18 cellular contexts compared by ENCODE assay signal in genomic region chr11:868802-869201, GRCh38. TPM values are rescaled to one million over a fixed set of nuclear protein-coding genes. Genes with fewer than 3 reads are reported as not detected.
DNase-seq lines count a peak whose midpoint lies in the region; ATAC-seq, FAIRE-seq and TF ChIP-seq lines count a peak whose summit lies in the region.
"Had no signal": no experiment of that assay in that cellular context is flagged by ENCODE, and none has a peak within 500 bp of the region (broad histone marks: within the 10 kb centered on the region; RNA-seq: fewer than 3 reads in every experiment).

No MANE protein-coding gene starts in this region.

- TF ChIP-seq EP300 in HepG2 (IDR thresholded peaks at IDR 0.05; ENCODE audit: low read depth in 2 of 2, low read length in 2 of 2) (no peak), HepG2 (CRISPR knock-in tag; IDR thresholded peaks at IDR 0.05; ENCODE audit: borderline replicate concordance) (no peak)

- TF ChIP-seq CTCF in HepG2 (CRISPR knock-in tag; IDR thresholded peaks at IDR 0.05) (no peak), right lobe of liver (IDR thresholded peaks at IDR 0.05) (no peak), IMR-90 (conservative IDR thresholded peaks at IDR 0.05; ENCODE audit: low read depth, low read length) (no peak)

- TF ChIP-seq RAD21 in HepG2 (CRISPR knock-in tag; IDR thresholded peaks at IDR 0.05) (no peak), IMR-90 (IDR thresholded peaks at IDR 0.05; ENCODE audit: low read length) (no peak)

- peak overlapping the region; percentile 42 for H2AK9ac ChIP-seq in IMR-90 (replicated peaks; ENCODE audit: low read depth, low read length, poor library complexity)

- H2BK15ac ChIP-seq in IMR-90 (ENCODE audit: low read depth, low read length) (no peak overlapping the region), neuronal stem cell (ENCODE audit: low read length) (no peak overlapping the region)

- H3K9me1 ChIP-seq in IMR-90 (ENCODE audit: insufficient read depth, low read length), result peaks cover 3% of the 10 kb centered on the region; the same call in 1 of the 2 replicates

- no peak overlapping the region for H3K27ac ChIP-seq in HepG2 (ENCODE audit: extremely low read length, insufficient read depth, low read length)
- H3K27ac ChIP-seq in right lobe of liver, result no peak overlapping the region
- H3K27ac ChIP-seq in IMR-90 (ENCODE audit: insufficient read depth, low read length), result no peak overlapping the region
- H3K27ac ChIP-seq in neuronal stem cell (replicated peaks; ENCODE audit: low read length), result no peak overlapping the region
- H3K27ac ChIP-seq: C4-2B had no signal

- H3K23ac ChIP-seq in IMR-90 (ENCODE audit: low read depth, low read length) (no peak overlapping the region), neuronal stem cell (ENCODE audit: low read depth, low read length, poor library complexity) (no peak overlapping the region)

- no peak for TF ChIP-seq POLR2A in HepG2 (IDR thresholded peaks at IDR 0.05; ENCODE audit: insufficient read depth in 1 of 2, low read depth in 2 of 2, low read length in 2 of 2)
- TF ChIP-seq POLR2A in right lobe of liver (IDR thresholded peaks at IDR 0.05), result no peak
- TF ChIP-seq POLR2A in IMR-90 (IDR thresholded peaks at IDR 0.05; ENCODE audit: low read depth, low read length), result no peak; the same call in 1 of the 2 replicates

- no peak overlapping the region for H2BK120ac ChIP-seq in IMR-90 (ENCODE audit: low read depth, low read length)
- H2BK120ac ChIP-seq in neuronal stem cell (ENCODE audit: low read depth, low read length), result no peak overlapping the region

- ATAC-seq in HepG2 (no peak), right lobe of liver (no peak), IMR-90 (ENCODE audit: low read depth) (no peak), Right ventricle myocardium inferior (no peak)
- ATAC-seq: HCT116 had no signal

- 0 out of 2 replicates have a peak, but pooled peaks cover 8% of the 10 kb centered on the region for H3K4me1 ChIP-seq in HepG2 (ENCODE audit: insufficient read depth, low read length)
- no peaks in the 10 kb centered on the region for H3K4me1 ChIP-seq in right lobe of liver
- H3K4me1 ChIP-seq in IMR-90 (ENCODE audit: control insufficient read depth, insufficient read depth, low read length), result no peaks in the 10 kb centered on the region; the same call in 1 of the 2 replicates
- peaks cover 0 to 4% of the 10 kb centered on the region in 2 donors for H3K4me1 ChIP-seq in neuronal stem cell (ENCODE audit: control insufficient read depth in 2 of 2, insufficient read depth in 1 of 2, low read depth in 1 of 2, low read length in 2 of 2)
- H3K4me1 ChIP-seq: BE2C, Caco-2 had no signal

- H3K36me3 ChIP-seq in HepG2 (replicated peaks in 1 of 2; ENCODE audit: control insufficient read depth in 1 of 2, insufficient read depth in 2 of 2, low read length in 2 of 2) (peaks cover under 1 to 6% of the 10 kb centered on the region in 2 experiments; a peak in 2 of 5 replicates), right lobe of liver (no peaks in the 10 kb centered on the region), IMR-90 (ENCODE audit: control insufficient read depth, insufficient read depth, low read length) (peaks cover 24% of the 10 kb centered on the region; the same call in 1 of the 2 replicates), neuronal stem cell (replicated peaks in 1 of 2; ENCODE audit: control insufficient read depth in 2 of 2, insufficient read depth in 2 of 2, low read length in 2 of 2) (peaks cover 4 to 36% of the 10 kb centered on the region in 2 donors)
- H3K36me3 ChIP-seq: BE2C had no signal

- H3K4me2 ChIP-seq in HepG2 (ENCODE audit: low read depth, low read length) (no peak overlapping the region), IMR-90 (ENCODE audit: low read depth, low read length) (no peak overlapping the region), neuronal stem cell (ENCODE audit: insufficient read depth, low read length, poor library complexity, severe bottlenecking) (no peak overlapping the region)

- no peak overlapping the region for H3K14ac ChIP-seq in IMR-90 (replicated peaks; ENCODE audit: low read depth, low read length)
- H3K14ac ChIP-seq in neuronal stem cell (ENCODE audit: low read length), result no peak overlapping the region

- H4K20me1 ChIP-seq in HepG2 (ENCODE audit: insufficient read depth, low read length) (no peaks in the 10 kb centered on the region), IMR-90 (ENCODE audit: insufficient read depth, low read length) (peaks cover 26% of the 10 kb centered on the region)

- H3K9ac ChIP-seq in HepG2 (ENCODE audit: insufficient read depth, low read depth, low read length) (no peak overlapping the region), IMR-90 (ENCODE audit: low read depth, low read length) (no peak overlapping the region), neuronal stem cell (ENCODE audit: low read depth, low read length, poor library complexity) (no peak overlapping the region)

- H3K18ac ChIP-seq in IMR-90 (ENCODE audit: low read depth, low read length) (no peak overlapping the region), neuronal stem cell (ENCODE audit: low read length) (no peak overlapping the region)

- DNase-seq in HepG2 (ENCODE audit: low spot score), result no peak
- DNase-seq in right lobe of liver, result no peak
- DNase-seq in IMR-90, result no peak
- no peak for DNase-seq in neuronal stem cell (ENCODE audit: low spot score)
- no peak for DNase-seq in posterior cingulate gyrus
- DNase-seq in Right ventricle myocardium inferior (ENCODE audit: missing footprints), result no peak
- no peak for DNase-seq in C1 segment of cervical spinal cord (lab: John Stamatoyannopoulos, UW)
- DNase-seq: BE2C; Caco-2; CD4-positive, alpha-beta T cell; DMS153; DMS79; GDM1; GOT3; KBM-7 had no signal

- BruUV-seq in HepG2 (replicated peaks; lab: Mats Ljungman, UMichigan), result no TSS peak
- no TSS peak for BruUV-seq in IMR-90 (replicated peaks; lab: Mats Ljungman, UMichigan)

- no peak overlapping the region for H4K5ac ChIP-seq in IMR-90 (ENCODE audit: low read depth, low read length)

- H4K91ac ChIP-seq in IMR-90 (ENCODE audit: insufficient read depth, low read depth, low read length), result no peak overlapping the region
- H4K91ac ChIP-seq in neuronal stem cell (ENCODE audit: low read depth, low read length, poor library complexity), result no peak overlapping the region

- H3K4me3 ChIP-seq in HepG2 (replicated peaks in 1 of 3; ENCODE audit: insufficient read depth in 1 of 3, low read depth in 2 of 3, low read length in 3 of 3) (no peak overlapping the region), right lobe of liver (no peak overlapping the region), IMR-90 (ENCODE audit: insufficient read depth, low read depth, low read length) (no peak overlapping the region), neuronal stem cell (ENCODE audit: low read length in 2 of 2) (peak overlapping the region in 1 of 2 donors; percentile 32)

- H2BK20ac ChIP-seq in IMR-90 (ENCODE audit: low read depth, low read length), result no peak overlapping the region

- no peak overlapping the region for H3K56ac ChIP-seq in IMR-90 (ENCODE audit: extremely low read depth, insufficient read depth, low read length)

- H4K8ac ChIP-seq in IMR-90 (ENCODE audit: low read depth in 2 of 2, low read length in 2 of 2) (no peak overlapping the region), neuronal stem cell (ENCODE audit: low read depth, low read length) (no peak overlapping the region)

- no peaks in the 10 kb centered on the region for H3K9me3 ChIP-seq in HepG2 (ENCODE audit: low read length)
- H3K9me3 ChIP-seq in right lobe of liver, result no peaks in the 10 kb centered on the region
- no peaks in the 10 kb centered on the region for H3K9me3 ChIP-seq in IMR-90 (ENCODE audit: control insufficient read depth, insufficient read depth, low read length)
- no peaks in the 10 kb centered on the region for H3K9me3 ChIP-seq in neuronal stem cell (replicated peaks in 1 of 2; ENCODE audit: control insufficient read depth in 2 of 2, insufficient read depth in 1 of 2, low read depth in 1 of 2, low read length in 2 of 2)
- H3K9me3 ChIP-seq: BE2C, Caco-2 had no signal

- no peak overlapping the region for H2AFZ ChIP-seq in HepG2 (ENCODE audit: low read length)
- peak overlapping the region; percentile 5 for H2AFZ ChIP-seq in IMR-90 (replicated peaks; ENCODE audit: low read length, poor library complexity)
- H2AFZ ChIP-seq in neuronal stem cell (ENCODE audit: low read length), result no peak overlapping the region

- 98% methylated on average over 8 of the region's 12 CpGs for WGBS in HepG2 (ENCODE audit: low lambda C conversion rate)
- WGBS in right lobe of liver (ENCODE audit: insufficient coverage, low coverage, low lambda C conversion rate, missing lambda C conversion rate), result 100% methylated on average over 2 of the region's 12 CpGs
- WGBS in IMR-90 (ENCODE audit: extremely low coverage in 2 of 2, insufficient read length in 1 of 2), 2 experiments, result 86% methylated on average over 5 of the region's 12 CpGs; no CpG with 5 or more reads in 1 of the 2 experiments
- WGBS in neuronal stem cell (ENCODE audit: extremely low coverage in 2 of 2, insufficient read length in 2 of 2, insufficient replicate concordance in 1 of 2), 2 donors, result no CpG with 5 or more reads among the region's 12 CpGs

- in situ Hi-C loops in HepG2 (cut with HindIII; ENCODE audit: extremely low pct_ligation_motif_present, low pct_unique_long_range_greater_than_20kb), result no loop called here
- in situ Hi-C loops in IMR-90 (cut with MboI; ENCODE audit: low sequenced_read_pairs), result no loop called here

- intact Hi-C loops in HepG2 (cut with micrococcal nuclease; ENCODE audit: unreplicated experiment), result no loop called here
- intact Hi-C loops in right lobe of liver (cut with DNase I), result no loop called here
- intact Hi-C loops in IMR-90 (cut with micrococcal nuclease), result no loop called here
- intact Hi-C loops in posterior cingulate gyrus (cut with DNase I), result no loop called here
- intact Hi-C loops in Right ventricle myocardium inferior (cut with DNase I), result no loop called here

- dilution Hi-C loops in IMR-90 (cut with HindIII; ENCODE audit: low sequenced_read_pairs, unreplicated experiment), result no loop called here

- no peaks in the 10 kb centered on the region for H3K27me3 ChIP-seq in HepG2 (ENCODE audit: control insufficient read depth in 1 of 2, insufficient read depth in 2 of 2, low read length in 2 of 2)
- H3K27me3 ChIP-seq in right lobe of liver, result no peaks in the 10 kb centered on the region
- H3K27me3 ChIP-seq in IMR-90 (ENCODE audit: control insufficient read depth, insufficient read depth, low read length), result no peaks in the 10 kb centered on the region
- no peaks in the 10 kb centered on the region for H3K27me3 ChIP-seq in neuronal stem cell (ENCODE audit: control insufficient read depth in 3 of 3, insufficient read depth in 3 of 3, low read depth in 1 of 3, low read length in 3 of 3)
- H3K27me3 ChIP-seq: BE2C had no signal

- no peak overlapping the region for H2BK12ac ChIP-seq in neuronal stem cell (ENCODE audit: low read length)

- POLR2A ChIA-PET in HepG2 (lab: Yijun Ruan, JAX), result no interaction called here
- POLR2A ChIA-PET in IMR-90 (lab: Charles Lee; ENCODE audit: unreplicated experiment), result no interaction called here

- no peak for FAIRE-seq in HepG2 (lab: Jason Lieb, UNC)

- H3K4ac ChIP-seq in IMR-90 (ENCODE audit: low read depth, low read length), result no peak overlapping the region
- H3K4ac ChIP-seq in neuronal stem cell (ENCODE audit: low read length), result no peak overlapping the region

- H2AK5ac ChIP-seq in IMR-90 (ENCODE audit: low read depth, low read length), result no peak overlapping the region
- H2AK5ac ChIP-seq in neuronal stem cell (ENCODE audit: low read depth, low read length), result no peak overlapping the region

- peaks cover 3 to 11% of the 10 kb centered on the region in 2 experiments; a peak in 1 of 4 replicates for H3K79me1 ChIP-seq in IMR-90 (ENCODE audit: low read depth in 1 of 2, low read length in 2 of 2)
- H3K79me1 ChIP-seq in neuronal stem cell (ENCODE audit: low read depth, low read length), result peaks cover 5% of the 10 kb centered on the region

- H2BK5ac ChIP-seq in IMR-90 (ENCODE audit: low read depth, low read length, poor library complexity, severe bottlenecking) (no peak overlapping the region), neuronal stem cell (ENCODE audit: low read length) (peak overlapping the region; percentile 90)

- no peaks in the 10 kb centered on the region for H3K79me2 ChIP-seq in HepG2 (ENCODE audit: insufficient read depth, low read length)

- CTCF ChIA-PET in HepG2 (lab: Yijun Ruan, JAX; ENCODE audit: low intra/inter-chr PET ratio, low total read pairs) (no interaction called here), IMR-90 (lab: Yijun Ruan, JAX) (no interaction called here)

RNA-seq across cellular contexts. Expression of gene TSPAN4, which starts 26.1 kb away (rescaled TPM):
- 13.2 and 31.7 TPM in 2 replicates for total RNA-seq in HepG2 (2016; rRNA removed; fragmentation: Illumina TruSeq; extraction: Trizol)
- total RNA-seq in HepG2 (2016; cell fraction: cytosol; rRNA removed; fragmentation: Illumina TruSeq; extraction: Trizol; ENCODE audit: low read depth), result 8.9 and 10.0 TPM in 2 replicates
- 12.0 and 31.8 TPM in 2 replicates for total RNA-seq in HepG2 (2016; cell fraction: insoluble cytoplasmic fraction; rRNA removed; fragmentation: Illumina TruSeq; extraction: Trizol)
- 11.0 and 13.5 TPM in 2 replicates for total RNA-seq in HepG2 (2016; cell fraction: membrane; rRNA removed; fragmentation: Illumina TruSeq; extraction: Trizol)
- 26.1 and 32.6 TPM in 2 replicates for total RNA-seq in HepG2 (2016; cell fraction: nucleus; rRNA removed; fragmentation: Illumina TruSeq; extraction: Trizol)
- 68.3 and 88.5 TPM in 2 replicates for polyA plus RNA-seq in HepG2 (2011; rRNA removed)
- 60.2 and 113 TPM in 2 replicates for polyA plus RNA-seq in HepG2 (2011; cell fraction: cytosol; rRNA removed)
- 232 and 327 TPM in 2 replicates for polyA plus RNA-seq in HepG2 (2011; cell fraction: nucleus; rRNA removed)
- 22.7 and 28.5 TPM in 2 replicates for polyA plus RNA-seq in HepG2 (2012)
- polyA plus RNA-seq in HepG2 (2016; cell fraction: cytosol; fragmentation: Illumina TruSeq; extraction: Trizol; ENCODE audit: low read depth), result 10.4 TPM in 2 replicates
- 11.8 and 12.7 TPM in 2 replicates for polyA plus RNA-seq in HepG2 (2016; cell fraction: insoluble cytoplasmic fraction; fragmentation: Illumina TruSeq; extraction: Trizol; ENCODE audit: low read depth)
- 8.5 and 12.0 TPM in 2 replicates for polyA plus RNA-seq in HepG2 (2016; cell fraction: membrane; fragmentation: Illumina TruSeq; extraction: Trizol; ENCODE audit: low read depth)
- 59.4 and 62.8 TPM in 2 replicates for polyA plus RNA-seq in HepG2 (2016; cell fraction: nucleus; fragmentation: Illumina TruSeq; extraction: Trizol; ENCODE audit: insufficient read depth, low read depth)
- polyA minus RNA-seq in HepG2 (2011; rRNA and poly(A)+ RNA removed; ENCODE audit: low replicate concordance), result 59.6 and 124 TPM in 2 replicates
- polyA minus RNA-seq in HepG2 (2011; cell fraction: cytosol; rRNA and poly(A)+ RNA removed), result 24.9 and 25.9 TPM in 2 replicates
- 16.4 and 16.9 TPM in 2 replicates for polyA minus RNA-seq in HepG2 (2011; cell fraction: nucleus; rRNA and poly(A)+ RNA removed)
- total RNA-seq in right lobe of liver, result 10 to 100 TPM; 14.9 to 80.6 (median 30.5) TPM
- 143 and 161 TPM in 2 replicates for total RNA-seq in IMR-90 (2012; rRNA removed)
- 293 and 327 TPM in 2 replicates for polyA plus RNA-seq in IMR-90 (2012; rRNA removed)
- polyA plus RNA-seq in IMR-90 (2012; cell fraction: cytosol; rRNA removed), result 286 and 483 TPM in 2 replicates
- polyA plus RNA-seq in IMR-90 (2012; cell fraction: nucleus; rRNA removed; ENCODE audit: low replicate concordance), result 295 and 963 TPM in 2 replicates
- 39.4 TPM for polyA plus RNA-seq in neuronal stem cell (2013, experiment 1 of 2)
- 35.6 TPM for polyA plus RNA-seq in neuronal stem cell (2013, experiment 2 of 2)
- total RNA-seq in Right ventricle myocardium inferior, result 43.8 TPM

RNA-seq across cellular contexts. Expression of gene POLR2L, which starts 26.5 kb away (rescaled TPM):
- 114 and 146 TPM in 2 replicates for total RNA-seq in HepG2 (2016; rRNA removed; fragmentation: Illumina TruSeq; extraction: Trizol)
- total RNA-seq in HepG2 (2016; cell fraction: cytosol; rRNA removed; fragmentation: Illumina TruSeq; extraction: Trizol; ENCODE audit: low read depth), result 37.0 and 48.5 TPM in 2 replicates
- total RNA-seq in HepG2 (2016; cell fraction: insoluble cytoplasmic fraction; rRNA removed; fragmentation: Illumina TruSeq; extraction: Trizol), result 113 and 136 TPM in 2 replicates
- total RNA-seq in HepG2 (2016; cell fraction: membrane; rRNA removed; fragmentation: Illumina TruSeq; extraction: Trizol), result 68.6 and 79.8 TPM in 2 replicates
- 34.9 and 39.5 TPM in 2 replicates for total RNA-seq in HepG2 (2016; cell fraction: nucleus; rRNA removed; fragmentation: Illumina TruSeq; extraction: Trizol)
- 104 and 115 TPM in 2 replicates for polyA plus RNA-seq in HepG2 (2011; rRNA removed)
- polyA plus RNA-seq in HepG2 (2011; cell fraction: cytosol; rRNA removed), result 35.1 and 78.0 TPM in 2 replicates
- 44.7 and 47.4 TPM in 2 replicates for polyA plus RNA-seq in HepG2 (2011; cell fraction: nucleus; rRNA removed)
- 57.4 and 93.8 TPM in 2 replicates for polyA plus RNA-seq in HepG2 (2012)
- 58.6 and 89.5 TPM in 2 replicates for polyA plus RNA-seq in HepG2 (2016; cell fraction: cytosol; fragmentation: Illumina TruSeq; extraction: Trizol; ENCODE audit: low read depth)
- polyA plus RNA-seq in HepG2 (2016; cell fraction: insoluble cytoplasmic fraction; fragmentation: Illumina TruSeq; extraction: Trizol; ENCODE audit: low read depth), result 221 and 225 TPM in 2 replicates
- polyA plus RNA-seq in HepG2 (2016; cell fraction: membrane; fragmentation: Illumina TruSeq; extraction: Trizol; ENCODE audit: low read depth), result 90.2 and 102 TPM in 2 replicates
- polyA plus RNA-seq in HepG2 (2016; cell fraction: nucleus; fragmentation: Illumina TruSeq; extraction: Trizol; ENCODE audit: insufficient read depth, low read depth), result 84.0 and 90.2 TPM in 2 replicates
- polyA minus RNA-seq in HepG2 (2011; rRNA and poly(A)+ RNA removed; ENCODE audit: low replicate concordance), result 129 and 143 TPM in 2 replicates
- polyA minus RNA-seq in HepG2 (2011; cell fraction: cytosol; rRNA and poly(A)+ RNA removed), result 35.6 and 37.0 TPM in 2 replicates
- 27.3 and 33.1 TPM in 2 replicates for polyA minus RNA-seq in HepG2 (2011; cell fraction: nucleus; rRNA and poly(A)+ RNA removed)
- total RNA-seq in right lobe of liver, result 10 to 100 TPM; 34.5 to 88.1 (median 72.9) TPM
- total RNA-seq in IMR-90 (2012; rRNA removed), result 44.4 and 123 TPM in 2 replicates
- 416 and 907 TPM in 2 replicates for polyA plus RNA-seq in IMR-90 (2012; rRNA removed)
- polyA plus RNA-seq in IMR-90 (2012; cell fraction: cytosol; rRNA removed), result 193 and 430 TPM in 2 replicates
- 27.7 and 112 TPM in 2 replicates for polyA plus RNA-seq in IMR-90 (2012; cell fraction: nucleus; rRNA removed; ENCODE audit: low replicate concordance)
- 129 TPM for polyA plus RNA-seq in neuronal stem cell (2013, experiment 1 of 2)
- 129 TPM for polyA plus RNA-seq in neuronal stem cell (2013, experiment 2 of 2)
- total RNA-seq in Right ventricle myocardium inferior, result 298 TPM

RNA-seq across cellular contexts. Expression of gene CD151, which starts 36.0 kb away (rescaled TPM):
- 54.0 and 125 TPM in 2 replicates for total RNA-seq in HepG2 (2016; rRNA removed; fragmentation: Illumina TruSeq; extraction: Trizol)
- total RNA-seq in HepG2 (2016; cell fraction: cytosol; rRNA removed; fragmentation: Illumina TruSeq; extraction: Trizol; ENCODE audit: low read depth), result 31.5 and 37.4 TPM in 2 replicates
- total RNA-seq in HepG2 (2016; cell fraction: insoluble cytoplasmic fraction; rRNA removed; fragmentation: Illumina TruSeq; extraction: Trizol), result 60.0 and 126 TPM in 2 replicates
- 34.7 and 43.1 TPM in 2 replicates for total RNA-seq in HepG2 (2016; cell fraction: membrane; rRNA removed; fragmentation: Illumina TruSeq; extraction: Trizol)
- 93.4 and 110 TPM in 2 replicates for total RNA-seq in HepG2 (2016; cell fraction: nucleus; rRNA removed; fragmentation: Illumina TruSeq; extraction: Trizol)
- polyA plus RNA-seq in HepG2 (2011; rRNA removed), result 197 and 287 TPM in 2 replicates
- polyA plus RNA-seq in HepG2 (2011; cell fraction: cytosol; rRNA removed), result 200 and 252 TPM in 2 replicates
- 375 and 396 TPM in 2 replicates for polyA plus RNA-seq in HepG2 (2011; cell fraction: nucleus; rRNA removed)
- 93.8 and 141 TPM in 2 replicates for polyA plus RNA-seq in HepG2 (2012)
- polyA plus RNA-seq in HepG2 (2016; cell fraction: cytosol; fragmentation: Illumina TruSeq; extraction: Trizol; ENCODE audit: low read depth), result 36.4 and 45.9 TPM in 2 replicates
- 54.8 and 63.7 TPM in 2 replicates for polyA plus RNA-seq in HepG2 (2016; cell fraction: insoluble cytoplasmic fraction; fragmentation: Illumina TruSeq; extraction: Trizol; ENCODE audit: low read depth)
- polyA plus RNA-seq in HepG2 (2016; cell fraction: membrane; fragmentation: Illumina TruSeq; extraction: Trizol; ENCODE audit: low read depth), result 41.9 and 45.5 TPM in 2 replicates
- 208 and 218 TPM in 2 replicates for polyA plus RNA-seq in HepG2 (2016; cell fraction: nucleus; fragmentation: Illumina TruSeq; extraction: Trizol; ENCODE audit: insufficient read depth, low read depth)
- polyA minus RNA-seq in HepG2 (2011; rRNA and poly(A)+ RNA removed; ENCODE audit: low replicate concordance), result 312 and 492 TPM in 2 replicates
- polyA minus RNA-seq in HepG2 (2011; cell fraction: cytosol; rRNA and poly(A)+ RNA removed), result 90.0 and 90.8 TPM in 2 replicates
- polyA minus RNA-seq in HepG2 (2011; cell fraction: nucleus; rRNA and poly(A)+ RNA removed), result 60.9 and 80.8 TPM in 2 replicates
- total RNA-seq in right lobe of liver, result 100 to 1,000 TPM in 5 of 6 experiments, 10 to 100 TPM in 1; 70.8 to 156 (median 135) TPM
- 789 and 1,150 TPM in 2 replicates for total RNA-seq in IMR-90 (2012; rRNA removed)
- 1,267 and 1,435 TPM in 2 replicates for polyA plus RNA-seq in IMR-90 (2012; rRNA removed)
- 933 and 2,823 TPM in 2 replicates for polyA plus RNA-seq in IMR-90 (2012; cell fraction: cytosol; rRNA removed)
- polyA plus RNA-seq in IMR-90 (2012; cell fraction: nucleus; rRNA removed; ENCODE audit: low replicate concordance), result 859 and 2,218 TPM in 2 replicates
- 74.1 TPM for polyA plus RNA-seq in neuronal stem cell (2013, experiment 1 of 2)
- 74.3 TPM for polyA plus RNA-seq in neuronal stem cell (2013, experiment 2 of 2)
- 462 TPM for total RNA-seq in Right ventricle myocardium inferior

RNA-seq across cellular contexts. Expression of gene CRACR2B, which starts 41.1 kb away (rescaled TPM):
- 8.9 and 14.9 TPM in 2 replicates for total RNA-seq in HepG2 (2016; rRNA removed; fragmentation: Illumina TruSeq; extraction: Trizol)
- total RNA-seq in HepG2 (2016; cell fraction: cytosol; rRNA removed; fragmentation: Illumina TruSeq; extraction: Trizol; ENCODE audit: low read depth), result 5.5 and 5.9 TPM in 2 replicates
- total RNA-seq in HepG2 (2016; cell fraction: insoluble cytoplasmic fraction; rRNA removed; fragmentation: Illumina TruSeq; extraction: Trizol), result 8.5 and 12.6 TPM in 2 replicates
- 6.6 and 10.0 TPM in 2 replicates for total RNA-seq in HepG2 (2016; cell fraction: membrane; rRNA removed; fragmentation: Illumina TruSeq; extraction: Trizol)
- 10.8 and 16.7 TPM in 2 replicates for total RNA-seq in HepG2 (2016; cell fraction: nucleus; rRNA removed; fragmentation: Illumina TruSeq; extraction: Trizol)
- polyA plus RNA-seq in HepG2 (2011; rRNA removed), result 21.0 and 27.7 TPM in 2 replicates
- 9.8 and 16.5 TPM in 2 replicates for polyA plus RNA-seq in HepG2 (2011; cell fraction: cytosol; rRNA removed)
- 278 and 343 TPM in 2 replicates for polyA plus RNA-seq in HepG2 (2011; cell fraction: nucleus; rRNA removed)
- 10.5 and 14.8 TPM in 2 replicates for polyA plus RNA-seq in HepG2 (2012)
- 8.3 and 10.9 TPM in 2 replicates for polyA plus RNA-seq in HepG2 (2016; cell fraction: cytosol; fragmentation: Illumina TruSeq; extraction: Trizol; ENCODE audit: low read depth)
- 14.8 and 17.4 TPM in 2 replicates for polyA plus RNA-seq in HepG2 (2016; cell fraction: insoluble cytoplasmic fraction; fragmentation: Illumina TruSeq; extraction: Trizol; ENCODE audit: low read depth)
- 11.2 and 14.5 TPM in 2 replicates for polyA plus RNA-seq in HepG2 (2016; cell fraction: membrane; fragmentation: Illumina TruSeq; extraction: Trizol; ENCODE audit: low read depth)
- polyA plus RNA-seq in HepG2 (2016; cell fraction: nucleus; fragmentation: Illumina TruSeq; extraction: Trizol; ENCODE audit: insufficient read depth, low read depth), result 48.6 and 55.2 TPM in 2 replicates
- polyA minus RNA-seq in HepG2 (2011; rRNA and poly(A)+ RNA removed; ENCODE audit: low replicate concordance), result 3.4 and 13.9 TPM in 2 replicates
- 7.5 and 8.4 TPM in 2 replicates for polyA minus RNA-seq in HepG2 (2011; cell fraction: cytosol; rRNA and poly(A)+ RNA removed)
- 22.7 and 23.2 TPM in 2 replicates for polyA minus RNA-seq in HepG2 (2011; cell fraction: nucleus; rRNA and poly(A)+ RNA removed)
- total RNA-seq in right lobe of liver, result 1 to 10 TPM; 2.2 to 4.0 (median 3.1) TPM
- total RNA-seq in IMR-90 (2012; rRNA removed), result 0.28 and 0.54 TPM in 2 replicates
- 2.5 and 3.2 TPM in 2 replicates for polyA plus RNA-seq in IMR-90 (2012; rRNA removed)
- 3.2 and 3.5 TPM in 2 replicates for polyA plus RNA-seq in IMR-90 (2012; cell fraction: cytosol; rRNA removed)
- polyA plus RNA-seq in IMR-90 (2012; cell fraction: nucleus; rRNA removed; ENCODE audit: low replicate concordance), result 8.0 and 18.2 TPM in 2 replicates
- 12.4 TPM for polyA plus RNA-seq in neuronal stem cell (2013, experiment 1 of 2)
- 11.8 TPM for polyA plus RNA-seq in neuronal stem cell (2013, experiment 2 of 2)
- 24.3 TPM for total RNA-seq in Right ventricle myocardium inferior
- total RNA-seq: A172 had no signal

RNA-seq across cellular contexts. Expression of gene CHID1, which starts 41.8 kb away (rescaled TPM):
- total RNA-seq in HepG2 (2016; rRNA removed; fragmentation: Illumina TruSeq; extraction: Trizol) (39.6 and 65.1 TPM in 2 replicates), right lobe of liver (100 to 1,000 TPM in 1 of 6 experiments, 10 to 100 TPM in 5; 61.1 to 157 (median 78.7) TPM), IMR-90 (2012; rRNA removed) (30.3 and 34.2 TPM in 2 replicates), Right ventricle myocardium inferior (49.4 TPM)
- 33.8 and 46.6 TPM in 2 replicates for total RNA-seq in HepG2 (2016; cell fraction: cytosol; rRNA removed; fragmentation: Illumina TruSeq; extraction: Trizol; ENCODE audit: low read depth)
- 38.9 and 71.7 TPM in 2 replicates for total RNA-seq in HepG2 (2016; cell fraction: insoluble cytoplasmic fraction; rRNA removed; fragmentation: Illumina TruSeq; extraction: Trizol)
- 45.9 and 51.6 TPM in 2 replicates for total RNA-seq in HepG2 (2016; cell fraction: membrane; rRNA removed; fragmentation: Illumina TruSeq; extraction: Trizol)
- 60.6 and 61.3 TPM in 2 replicates for total RNA-seq in HepG2 (2016; cell fraction: nucleus; rRNA removed; fragmentation: Illumina TruSeq; extraction: Trizol)
- polyA plus RNA-seq in HepG2 (2011; rRNA removed) (93.6 and 102 TPM in 2 replicates), IMR-90 (2012; rRNA removed) (121 and 140 TPM in 2 replicates)
- polyA plus RNA-seq in HepG2 (2011; cell fraction: cytosol; rRNA removed), result 113 and 124 TPM in 2 replicates
- 70.7 and 76.1 TPM in 2 replicates for polyA plus RNA-seq in HepG2 (2011; cell fraction: nucleus; rRNA removed)
- polyA plus RNA-seq in HepG2 (2012), result 49.7 and 66.2 TPM in 2 replicates
- polyA plus RNA-seq in HepG2 (2016; cell fraction: cytosol; fragmentation: Illumina TruSeq; extraction: Trizol; ENCODE audit: low read depth), result 34.4 and 49.9 TPM in 2 replicates
- 41.0 and 42.5 TPM in 2 replicates for polyA plus RNA-seq in HepG2 (2016; cell fraction: insoluble cytoplasmic fraction; fragmentation: Illumina TruSeq; extraction: Trizol; ENCODE audit: low read depth)
- 38.3 and 51.4 TPM in 2 replicates for polyA plus RNA-seq in HepG2 (2016; cell fraction: membrane; fragmentation: Illumina TruSeq; extraction: Trizol; ENCODE audit: low read depth)
- 96.7 and 105 TPM in 2 replicates for polyA plus RNA-seq in HepG2 (2016; cell fraction: nucleus; fragmentation: Illumina TruSeq; extraction: Trizol; ENCODE audit: insufficient read depth, low read depth)
- 40.3 and 91.1 TPM in 2 replicates for polyA minus RNA-seq in HepG2 (2011; rRNA and poly(A)+ RNA removed; ENCODE audit: low replicate concordance)
- polyA minus RNA-seq in HepG2 (2011; cell fraction: cytosol; rRNA and poly(A)+ RNA removed), result 32.6 and 33.2 TPM in 2 replicates
- polyA minus RNA-seq in HepG2 (2011; cell fraction: nucleus; rRNA and poly(A)+ RNA removed), result 25.8 and 26.1 TPM in 2 replicates
- polyA plus RNA-seq in IMR-90 (2012; cell fraction: cytosol; rRNA removed), result 278 and 288 TPM in 2 replicates
- polyA plus RNA-seq in IMR-90 (2012; cell fraction: nucleus; rRNA removed; ENCODE audit: low replicate concordance), result 60.7 and 79.7 TPM in 2 replicates
- 42.0 TPM for polyA plus RNA-seq in neuronal stem cell (2013, experiment 1 of 2)
- polyA plus RNA-seq in neuronal stem cell (2013, experiment 2 of 2), result 43.9 TPM
